ENCODE assay signal across 8 cellular contexts in genomic region chr17:59840908-59841666, GRCh38. TPM values are rescaled to one million over a fixed set of nuclear protein-coding genes. Genes with fewer than 3 reads are reported as not detected.
DNase-seq lines count a peak whose midpoint lies in the region; ATAC-seq and TF ChIP-seq lines count a peak whose summit lies in the region.

No MANE protein-coding gene starts in this region.

- no peak overlapping the region for H3K9ac ChIP-seq in iPS-15b (ENCODE audit: low read depth, low read length)
- peak overlapping the region; percentile 63 to 100 (median 99) for H3K9ac ChIP-seq in subcutaneous abdominal adipose tissue (ENCODE audit: low read length in 5 of 5)

- H3K4me1 ChIP-seq in heart left ventricle (peaks cover 0 to 52% (median 27%) of the 10 kb centered on the region in 12 donors), iPS-15b (ENCODE audit: control insufficient read depth, insufficient read depth, low read length) (peaks cover 14% of the 10 kb centered on the region), subcutaneous abdominal adipose tissue (ENCODE audit: control insufficient read depth in 5 of 5, insufficient read depth in 5 of 5, low read length in 5 of 5) (peaks cover 2 to 35% (median 32%) of the 10 kb centered on the region in 5 donors)

- DNase-seq in heart left ventricle (no peak), Right ventricle myocardium superior (no peak), NCI-H2029 (lab: John Stamatoyannopoulos, UW) (no peak), NCI-H446 (lab: John Stamatoyannopoulos, UW) (no peak)
- DNase-seq in activated CD8-positive, alpha-beta memory T cell treated with anti-CD3 and anti-CD28 coated beads, Interleukin-2, amount 50 U/mL, for 48 hours: peak; percentile 70

- H3K27me3 ChIP-seq in heart left ventricle: no peaks in the 10 kb centered on the region
- no peaks in the 10 kb centered on the region for H3K27me3 ChIP-seq in iPS-15b (ENCODE audit: control insufficient read depth, insufficient read depth, low read length)
- H3K27me3 ChIP-seq in subcutaneous abdominal adipose tissue (ENCODE audit: control insufficient read depth in 5 of 5, insufficient read depth in 4 of 5, low read length in 5 of 5): no peaks in the 10 kb centered on the region

- H3K27ac ChIP-seq in heart left ventricle (peak overlapping the region in 11 of 12 donors; percentile 8 to 97 (median 90)), subcutaneous abdominal adipose tissue (ENCODE audit: low read depth, low read length) (peak overlapping the region; percentile 96)

- peak overlapping the region in 11 of 12 donors; percentile 6 to 77 (median 57) for H3K4me3 ChIP-seq in heart left ventricle
- H3K4me3 ChIP-seq in iPS-15b (ENCODE audit: low read depth, low read length): peak overlapping the region; percentile 94
- H3K4me3 ChIP-seq in subcutaneous abdominal adipose tissue (ENCODE audit: low read depth in 1 of 5, low read length in 5 of 5): peak overlapping the region; percentile 83 to 96 (median 95)

- H3K36me3 ChIP-seq in heart left ventricle (peaks cover 0 to 42% (median 15%) of the 10 kb centered on the region in 9 donors), iPS-15b (ENCODE audit: control insufficient read depth, insufficient read depth, low read length) (peaks cover 5% of the 10 kb centered on the region), subcutaneous abdominal adipose tissue (ENCODE audit: control insufficient read depth in 5 of 5, insufficient read depth in 5 of 5, low read length in 5 of 5) (peaks cover 0 to 19% (median 16%) of the 10 kb centered on the region in 5 donors)

- 35 to 50% (median 40%) methylated on average over 5 of the region's 5 CpGs for WGBS in heart left ventricle, 4 donors

- ATAC-seq in heart left ventricle: no peak
- no peak for ATAC-seq in Right ventricle myocardium superior (ENCODE audit: poor library complexity)
- no peak for ATAC-seq in HG02870 (IDR thresholded peaks at IDR 0.05; ENCODE audit: unreplicated experiment)

- TF ChIP-seq CTCF in heart left ventricle (IDR thresholded peaks at IDR 0.05): no peak

- intact Hi-C loops in heart left ventricle (cut with DNase I) (loop anchor here in 1 of 10 donors (5.0 kb wide), 1 partner anchor 89 kb away; no protein-coding TSS in a partner anchor), Right ventricle myocardium superior (cut with DNase I) (no loop called here)

- H3K9me3 ChIP-seq in heart left ventricle: no peaks in the 10 kb centered on the region
- H3K9me3 ChIP-seq in iPS-15b (ENCODE audit: control insufficient read depth, insufficient read depth, low read length): no peaks in the 10 kb centered on the region
- H3K9me3 ChIP-seq in subcutaneous abdominal adipose tissue (ENCODE audit: control insufficient read depth in 5 of 5, low read length in 5 of 5): no peaks in the 10 kb centered on the region

- TF ChIP-seq POLR2A in heart left ventricle (IDR thresholded peaks at IDR 0.05): no peak

RNA-seq across cellular contexts. Expression of gene TUBD1, which starts 51.7 kb away (rescaled TPM):
- total RNA-seq in heart left ventricle (1 to 10 TPM; 3.7 to 8.5 (median 6.2) TPM), Right ventricle myocardium superior (6.9 TPM)
- 1 to 10 TPM; 4.6 to 7.0 TPM for polyA plus RNA-seq in heart left ventricle

RNA-seq across cellular contexts. Expression of gene RPS6KB1, which starts 51.8 kb away (rescaled TPM):
- total RNA-seq in heart left ventricle (10 to 100 TPM; 13.5 to 29.4 (median 24.5) TPM), Right ventricle myocardium superior (22.3 TPM)
- polyA plus RNA-seq in heart left ventricle: 10 to 100 TPM in 1 of 2 donors, 1 to 10 TPM in 1; 7.8 to 11.6 TPM
